ENCODE assay signal across 16 cellular contexts in genomic region chr12:132921685-132922084, GRCh38. TPM values are rescaled to one million over a fixed set of nuclear protein-coding genes. Genes with fewer than 3 reads are reported as not detected.
DNase-seq lines count a peak whose midpoint lies in the region; ATAC-seq and TF ChIP-seq lines count a peak whose summit lies in the region.
"Had no signal": no experiment of that assay in that cellular context is flagged by ENCODE, and none has a peak within 500 bp of the region (broad histone marks: within the 10 kb centered on the region; RNA-seq: fewer than 3 reads in every experiment).

No MANE protein-coding gene starts in this region.

- peak overlapping the region; percentile 59 for H3K4me3 ChIP-seq in endodermal cell (ENCODE audit: low read length)
- H3K4me3 ChIP-seq in right cardiac atrium (ENCODE audit: low read length): no peak overlapping the region
- H3K4me3 ChIP-seq: gastroesophageal sphincter, lung had no signal

- H3K27ac ChIP-seq in 22Rv1: no peak overlapping the region
- H3K27ac ChIP-seq in endodermal cell (ENCODE audit: low read depth, low read length): no peak overlapping the region
- H3K27ac ChIP-seq in right cardiac atrium (ENCODE audit: low read length): no peak overlapping the region
- H3K27ac ChIP-seq: gastroesophageal sphincter had no signal

- no peak overlapping the region for H3K9ac ChIP-seq in endodermal cell (ENCODE audit: extremely low read depth, low read length, poor library complexity, severe bottlenecking)

- peaks cover 47% of the 10 kb centered on the region for H3K36me3 Mint-ChIP-seq in endodermal cell (ENCODE audit: low read depth)

- H3K4me1 Mint-ChIP-seq in endodermal cell: no peaks in the 10 kb centered on the region
- H3K4me1 Mint-ChIP-seq: central memory CD8-positive, alpha-beta T cell had no signal

- no peak overlapping the region for H3K27ac Mint-ChIP-seq in endodermal cell
- H3K27ac Mint-ChIP-seq: activated CD8-positive, alpha-beta T cell treated with anti-CD3 and anti-CD28 coated beads, Interleukin-2, amount 10 ng/mL, durations not matched to agents 7 days and 5 days; activated T-helper 1 cell treated with anti-CD3 and anti-CD28 coated beads, Interleukin-12 subunit alpha, Interleukin-12 subunit beta, Interleukin-2, Interleukin-4 antibody, amounts not matched to agents 30 ng/mL and 10 ng/mL and 1 ng/mL, durations not matched to agents 14 hours and 24 hours and 36 hours; natural killer cell treated with Interleukin-12 subunit alpha and Interleukin-12 subunit beta and Interleukin-15 and Interleukin-18, amount 100 ng/mL, for 72 hours had no signal

- H3K27me3 Mint-ChIP-seq in endodermal cell (ENCODE audit: insufficient read depth): no peaks in the 10 kb centered on the region
- H3K27me3 Mint-ChIP-seq: central memory CD8-positive, alpha-beta T cell; natural killer cell treated with Interleukin-12 subunit alpha and Interleukin-12 subunit beta and Interleukin-15 and Interleukin-18, amount 100 ng/mL, for 72 hours had no signal

- peaks cover 96% of the 10 kb centered on the region for H3K9me3 Mint-ChIP-seq in endodermal cell

- ATAC-seq in right cardiac atrium: no peak
- ATAC-seq: activated CD8-positive, alpha-beta T cell treated with anti-CD3 and anti-CD28 coated beads, Interleukin-2, amount 10 ng/mL, durations not matched to agents 7 days and 5 days; gastroesophageal sphincter; natural killer cell treated with Interleukin-12 subunit alpha and Interleukin-12 subunit beta and Interleukin-15 and Interleukin-18, amount 100 ng/mL, for 72 hours had no signal

- intact Hi-C loops in right cardiac atrium (cut with DNase I): no loop called here

- H3K36me3 ChIP-seq in endodermal cell (ENCODE audit: control insufficient read depth, insufficient read depth, low read length): peaks cover 13% of the 10 kb centered on the region

- peaks cover 85% of the 10 kb centered on the region for H3K9me3 ChIP-seq in endodermal cell (ENCODE audit: control insufficient read depth, low read length)
- H3K9me3 ChIP-seq in right cardiac atrium (ENCODE audit: control insufficient read depth, low read length): peaks cover 34% of the 10 kb centered on the region

- no peak overlapping the region for H3K4me3 Mint-ChIP-seq in endodermal cell
- H3K4me3 Mint-ChIP-seq: activated CD8-positive, alpha-beta T cell treated with anti-CD3 and anti-CD28 coated beads, Interleukin-2, amount 10 ng/mL, durations not matched to agents 7 days and 5 days; activated T-helper 1 cell treated with anti-CD3 and anti-CD28 coated beads, Interleukin-12 subunit alpha, Interleukin-12 subunit beta, Interleukin-2, Interleukin-4 antibody, amounts not matched to agents 30 ng/mL and 10 ng/mL and 1 ng/mL, durations not matched to agents 14 hours and 24 hours and 36 hours; central memory CD8-positive, alpha-beta T cell; natural killer cell treated with Interleukin-12 subunit alpha and Interleukin-12 subunit beta and Interleukin-15 and Interleukin-18, amount 100 ng/mL, for 72 hours had no signal

- H3K27me3 ChIP-seq in endodermal cell (ENCODE audit: control insufficient read depth, insufficient read depth, low read length, poor library complexity, severe bottlenecking): no peaks in the 10 kb centered on the region
- H3K27me3 ChIP-seq in right cardiac atrium (ENCODE audit: control insufficient read depth, insufficient read depth): no peaks in the 10 kb centered on the region
- H3K27me3 ChIP-seq: gastroesophageal sphincter had no signal

- TF ChIP-seq CTCF in 22Rv1 (IDR thresholded peaks at IDR 0.05) (peak; percentile 52), endodermal cell (conservative IDR thresholded peaks at IDR 0.05) (peak; percentile 63)

- H3K4me1 ChIP-seq in endodermal cell (ENCODE audit: control insufficient read depth, insufficient read depth, low read length) (no peaks in the 10 kb centered on the region), right cardiac atrium (ENCODE audit: control insufficient read depth, insufficient read depth, low read length) (no peaks in the 10 kb centered on the region)
- H3K4me1 ChIP-seq: gastroesophageal sphincter had no signal

- DNase-seq in ELF-1 (ENCODE audit: low read depth, low spot score): peak; percentile 28
- DNase-seq in NCI-H69 (lab: John Stamatoyannopoulos, UW): peak; percentile 5
- DNase-seq in endodermal cell: peak; percentile 74
- no peak for DNase-seq in NCI-H524 treated with DMSO at 0.1 percent for 48 hours (lab: John Stamatoyannopoulos, UW)
- DNase-seq in NCI-H1417 (lab: John Stamatoyannopoulos, UW): no peak
- no peak for DNase-seq in right cardiac atrium
- DNase-seq in ureter (ENCODE audit: low spot score): no peak
- DNase-seq: activated CD8-positive, alpha-beta T cell treated with anti-CD3 and anti-CD28 coated beads, Interleukin-2, amount 10 ng/mL, durations not matched to agents 7 days and 5 days; NCI-H1105; OCI-M1 had no signal

- 88 to 97% methylated on average over 9 of the region's 9 CpGs for WGBS in endodermal cell (ENCODE audit: insufficient coverage in 1 of 2, insufficient read length in 1 of 2), 2 experiments
- WGBS in right cardiac atrium: 72% methylated on average over 9 of the region's 9 CpGs

RNA-seq across cellular contexts. Expression of gene CHFR, which starts 34.3 kb away (rescaled TPM):
- total RNA-seq in endodermal cell (10 to 100 TPM; 57.0 to 80.4 TPM), right cardiac atrium (10 to 100 TPM; 15.3 to 27.6 (median 17.5) TPM), ureter (67.0 TPM)
- polyA plus RNA-seq in endodermal cell (2013, experiment 1 of 2): 33.9 TPM
- 33.5 TPM for polyA plus RNA-seq in endodermal cell (2013, experiment 2 of 2)
- polyA plus RNA-seq in right cardiac atrium: 12.5 TPM

RNA-seq across cellular contexts. Expression of gene ZNF605, which starts 34.4 kb away (rescaled TPM):
- total RNA-seq in endodermal cell (10 to 100 TPM; 12.8 to 25.8 TPM), right cardiac atrium (10 to 100 TPM in 3 of 4 donors, 1 to 10 TPM in 1; 9.7 to 17.4 (median 15.3) TPM), ureter (24.4 TPM)
- polyA plus RNA-seq in endodermal cell (2013, experiment 1 of 2): 9.9 TPM
- polyA plus RNA-seq in endodermal cell (2013, experiment 2 of 2): 9.2 TPM
- polyA plus RNA-seq in right cardiac atrium: 6.5 TPM

Comparison
In these comparisons a context has a peak if more than half of its experiments do, and no peak if none do; other contexts are left out.
1. DNase-seq: peak in ELF-1 (single experiment), NCI-H69 (single experiment) and endodermal cell (single experiment); none in NCI-H524 treated with DMSO at 0.1 percent for 48 hours (single experiment), NCI-H1417 (0 of 3), right cardiac atrium (0 of 3) and ureter (single experiment).